11 cellular contexts compared by ENCODE assay signal in the genomic region with DNA sequence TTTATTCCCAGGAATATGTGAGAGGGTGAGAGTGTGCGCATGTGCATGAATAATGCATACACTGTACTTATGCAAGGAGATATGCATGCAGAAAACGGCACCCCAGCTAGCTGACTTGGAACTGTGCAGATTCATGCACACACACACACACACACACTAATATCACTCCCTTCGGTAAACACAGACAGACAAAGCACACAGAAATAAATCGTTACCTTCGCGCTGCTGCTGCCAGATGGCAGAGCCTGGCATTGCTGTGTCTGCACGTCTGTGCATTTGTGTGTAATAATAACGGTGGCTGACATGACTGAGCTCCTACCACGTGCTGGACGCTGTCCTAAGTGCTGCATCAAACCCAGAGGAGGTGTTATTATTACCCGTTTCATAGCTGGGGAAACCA. TPM values are rescaled to one million over a fixed set of nuclear protein-coding genes. Genes with fewer than 3 reads are reported as not detected.
DNase-seq lines count a peak whose midpoint lies in the region; ATAC-seq and TF ChIP-seq lines count a peak whose summit lies in the region.
"Had no signal": no experiment of that assay in that cellular context is flagged by ENCODE, and none has a peak within 500 bp of the region (broad histone marks: within the 10 kb centered on the region; RNA-seq: fewer than 3 reads in every experiment).

No MANE protein-coding gene starts in this region.

- H2AFZ ChIP-seq in ACC112 (ENCODE audit: low read length, unreplicated experiment) (no peak overlapping the region), IMR-90 (replicated peaks; ENCODE audit: low read length, poor library complexity) (no peak overlapping the region)

- DNase-seq in IMR-90, result no peak
- peak; percentile 19 for DNase-seq in NCI-H774 (lab: John Stamatoyannopoulos, UW)
- peak; percentile 35 for DNase-seq in fibroblast of the aortic adventitia (ENCODE audit: low read depth)
- DNase-seq in inferior parietal cortex (ENCODE audit: extremely low spot score), result no peak
- DNase-seq in effector CD8-positive, alpha-beta T cell (lab: John Stamatoyannopoulos, UW), result no peak
- DNase-seq: Caco-2, Karpas-422 had no signal

- intact Hi-C loops in IMR-90 (cut with micrococcal nuclease), result no loop called here

- 0 out of 2 replicates have a peak, but pooled peaks cover 4% of the 10 kb centered on the region for H3K27me3 ChIP-seq in ACC112 (ENCODE audit: insufficient read depth, low read length)
- peaks cover 11% of the 10 kb centered on the region; the same call in 1 of the 2 replicates for H3K27me3 ChIP-seq in IMR-90 (ENCODE audit: control insufficient read depth, insufficient read depth, low read length)

- TF ChIP-seq CTCF in IMR-90 (conservative IDR thresholded peaks at IDR 0.05; ENCODE audit: low read depth, low read length), result no peak
- TF ChIP-seq CTCF in fibroblast of the aortic adventitia (IDR thresholded peaks at IDR 0.05; ENCODE audit: insufficient read depth, low read length), result no peak

- H3K36me3 ChIP-seq in ACC112 (ENCODE audit: insufficient read depth, low read length) (no peaks in the 10 kb centered on the region), IMR-90 (ENCODE audit: control insufficient read depth, insufficient read depth, low read length) (no peaks in the 10 kb centered on the region)
- H3K36me3 ChIP-seq: thoracic aorta had no signal

- H3K4me1 ChIP-seq in ACC112 (ENCODE audit: control insufficient read depth, insufficient read depth, low read length, unreplicated experiment), result peaks cover 30% of the 10 kb centered on the region
- H3K4me1 ChIP-seq in IMR-90 (ENCODE audit: control insufficient read depth, insufficient read depth, low read length), result peaks cover 2% of the 10 kb centered on the region; the same call in 1 of the 2 replicates
- H3K4me1 ChIP-seq: Caco-2 had no signal

- H3K14ac ChIP-seq in IMR-90 (replicated peaks; ENCODE audit: low read depth, low read length), result no peak overlapping the region

- H3K9ac ChIP-seq in IMR-90 (ENCODE audit: low read depth, low read length), result no peak overlapping the region

- H2AK5ac ChIP-seq in IMR-90 (ENCODE audit: low read depth, low read length), result no peak overlapping the region

- H4K8ac ChIP-seq in IMR-90 (ENCODE audit: low read depth in 2 of 2, low read length in 2 of 2), result no peak overlapping the region

- H2BK120ac ChIP-seq in IMR-90 (ENCODE audit: low read depth, low read length), result no peak overlapping the region

- no peak overlapping the region for H2BK5ac ChIP-seq in IMR-90 (ENCODE audit: low read depth, low read length, poor library complexity, severe bottlenecking)

- no peak overlapping the region for H2BK20ac ChIP-seq in IMR-90 (ENCODE audit: low read depth, low read length)

- no peak overlapping the region for H3K56ac ChIP-seq in IMR-90 (ENCODE audit: extremely low read depth, insufficient read depth, low read length)

- H3K4ac ChIP-seq in IMR-90 (ENCODE audit: low read depth, low read length), result no peak overlapping the region

- H4K5ac ChIP-seq in IMR-90 (ENCODE audit: low read depth, low read length), result no peak overlapping the region

- H3K4me2 ChIP-seq in IMR-90 (ENCODE audit: low read depth, low read length), result no peak overlapping the region

- no peak for ATAC-seq in IMR-90 (ENCODE audit: low read depth)
- no peak for ATAC-seq in GM18502 (IDR thresholded peaks at IDR 0.05; ENCODE audit: poor library complexity, unreplicated experiment)
- no peak for ATAC-seq in HG03196 (IDR thresholded peaks at IDR 0.05; ENCODE audit: unreplicated experiment)

- no peak overlapping the region for H4K91ac ChIP-seq in IMR-90 (ENCODE audit: insufficient read depth, low read depth, low read length)

- no peaks in the 10 kb centered on the region for H4K20me1 ChIP-seq in IMR-90 (ENCODE audit: insufficient read depth, low read length)

- no peaks in the 10 kb centered on the region for H3K9me3 ChIP-seq in IMR-90 (ENCODE audit: control insufficient read depth, insufficient read depth, low read length)
- H3K9me3 ChIP-seq: Caco-2, thoracic aorta had no signal

- no peak for TF ChIP-seq POLR2A in IMR-90 (IDR thresholded peaks at IDR 0.05; ENCODE audit: low read depth, low read length)

- WGBS in IMR-90 (ENCODE audit: extremely low coverage in 2 of 2, insufficient read length in 1 of 2), 2 experiments, result 35% methylated on average over 5 of the region's 11 CpGs; no CpG with 5 or more reads in 1 of the 2 experiments

- BruUV-seq in IMR-90 (replicated peaks; lab: Mats Ljungman, UMichigan), result no TSS peak

- H3K23ac ChIP-seq in IMR-90 (ENCODE audit: low read depth, low read length), result no peak overlapping the region

- no peak overlapping the region for H2BK15ac ChIP-seq in IMR-90 (ENCODE audit: low read depth, low read length)

- TF ChIP-seq RAD21 in IMR-90 (IDR thresholded peaks at IDR 0.05; ENCODE audit: low read length), result no peak

- no peaks in the 10 kb centered on the region for H3K9me1 ChIP-seq in IMR-90 (ENCODE audit: insufficient read depth, low read length)

- dilution Hi-C loops in IMR-90 (cut with HindIII; ENCODE audit: low sequenced_read_pairs, unreplicated experiment), result no loop called here

- POLR2A ChIA-PET in IMR-90 (lab: Charles Lee; ENCODE audit: unreplicated experiment), result no interaction called here

- CTCF ChIA-PET in IMR-90 (lab: Yijun Ruan, JAX), result no interaction called here

- in situ Hi-C loops in IMR-90 (cut with MboI; ENCODE audit: low sequenced_read_pairs), result loop anchor here (25.0 kb wide), 1 partner anchor 96 kb away; no protein-coding TSS in a partner anchor

- H3K27ac ChIP-seq in ACC112 (ENCODE audit: low read depth, low read length) (no peak overlapping the region), IMR-90 (ENCODE audit: insufficient read depth, low read length) (no peak overlapping the region)

- peak overlapping the region; percentile 52 for H2AK9ac ChIP-seq in IMR-90 (replicated peaks; ENCODE audit: low read depth, low read length, poor library complexity)

- no peaks in the 10 kb centered on the region for H3K79me1 ChIP-seq in IMR-90 (ENCODE audit: low read depth in 1 of 2, low read length in 2 of 2)

- peak overlapping the region; percentile 38; the same call in 1 of the 2 replicates for H3K4me3 ChIP-seq in ACC112 (ENCODE audit: low read depth, low read length)
- H3K4me3 ChIP-seq in IMR-90 (ENCODE audit: insufficient read depth, low read depth, low read length), result no peak overlapping the region
- H3K4me3 ChIP-seq in fibroblast of the aortic adventitia (ENCODE audit: low read depth, low read length), result no peak overlapping the region
- H3K4me3 ChIP-seq: thoracic aorta had no signal

- H3K18ac ChIP-seq in IMR-90 (ENCODE audit: low read depth, low read length), result no peak overlapping the region

- peaks cover 3% of the 10 kb centered on the region for H3K79me2 ChIP-seq in ACC112 (ENCODE audit: control insufficient read depth, insufficient read depth, low read length, unreplicated experiment)

TF ChIP-seq in IMR-90, 13 proteins besides CTCF, POLR2A, EP300 and RAD21:
- TF ChIP-seq MXI1 (IDR thresholded peaks at IDR 0.05; ENCODE audit: borderline replicate concordance, low read depth, low read length) (no peak), SMC3 (IDR thresholded peaks at IDR 0.05; ENCODE audit: low read depth, low read length) (no peak), RFX5 (IDR thresholded peaks at IDR 0.05; ENCODE audit: low read depth, low read length) (no peak), MAFK (IDR thresholded peaks at IDR 0.05; ENCODE audit: low read depth, low read length) (no peak), MAZ (IDR thresholded peaks at IDR 0.05; ENCODE audit: borderline replicate concordance, low read depth, low read length) (no peak), RCOR1 (IDR thresholded peaks at IDR 0.05; ENCODE audit: insufficient replicate concordance, low read length) (no peak), USF2 (IDR thresholded peaks at IDR 0.05; ENCODE audit: low read depth, low read length) (no peak), BHLHE40 (IDR thresholded peaks at IDR 0.05; ENCODE audit: low read depth, low read length) (no peak), CHD1 (IDR thresholded peaks at IDR 0.05; ENCODE audit: low read depth, low read length) (no peak), NFE2L2 (IDR thresholded peaks at IDR 0.05; ENCODE audit: low read depth, low read length) (no peak), FOS (IDR thresholded peaks at IDR 0.05; ENCODE audit: low read depth, low read length) (no peak), CEBPB (IDR thresholded peaks at IDR 0.05; ENCODE audit: low read depth, low read length) (no peak)
- TF ChIP-seq, protein P1, sequence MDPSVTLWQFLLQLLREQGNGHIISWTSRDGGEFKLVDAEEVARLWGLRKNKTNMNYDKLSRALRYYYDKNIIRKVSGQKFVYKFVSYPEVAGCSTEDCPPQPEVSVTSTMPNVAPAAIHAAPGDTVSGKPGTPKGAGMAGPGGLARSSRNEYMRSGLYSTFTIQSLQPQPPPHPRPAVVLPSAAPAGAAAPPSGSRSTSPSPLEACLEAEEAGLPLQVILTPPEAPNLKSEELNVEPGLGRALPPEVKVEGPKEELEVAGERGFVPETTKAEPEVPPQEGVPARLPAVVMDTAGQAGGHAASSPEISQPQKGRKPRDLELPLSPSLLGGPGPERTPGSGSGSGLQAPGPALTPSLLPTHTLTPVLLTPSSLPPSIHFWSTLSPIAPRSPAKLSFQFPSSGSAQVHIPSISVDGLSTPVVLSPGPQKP (IDR thresholded peaks at IDR 0.05; ENCODE audit: borderline replicate concordance, low read depth, low read length), result no peak

RNA-seq across cellular contexts. Expression of gene PREX1, which starts 36.8 kb away (rescaled TPM):
- total RNA-seq in IMR-90 (2012; rRNA removed) (0.56 and 0.72 TPM in 2 replicates), fibroblast of the aortic adventitia (ENCODE audit: low replicate concordance) (3.5 and 13.0 TPM in 2 replicates)
- 0.67 and 0.69 TPM in 2 replicates for polyA plus RNA-seq in IMR-90 (2012; rRNA removed)
- polyA plus RNA-seq in IMR-90 (2012; cell fraction: cytosol; rRNA removed), result 0.58 and 0.84 TPM in 2 replicates
- 0.75 and 1.5 TPM in 2 replicates for polyA plus RNA-seq in IMR-90 (2012; cell fraction: nucleus; rRNA removed; ENCODE audit: low replicate concordance)

Comparison
In these comparisons a context has a peak if more than half of its experiments do, and no peak if none do; other contexts are left out.
1. DNase-seq: peak in NCI-H774 (single experiment) and fibroblast of the aortic adventitia (single experiment); none in IMR-90 (single experiment), inferior parietal cortex (single experiment) and effector CD8-positive, alpha-beta T cell (single experiment).